8 cellular contexts compared by ENCODE assay signal in genomic region chr14:20413785-20414117, GRCh38. TPM values are rescaled to one million over a fixed set of nuclear protein-coding genes. Genes with fewer than 3 reads are reported as not detected.
DNase-seq lines count a peak whose midpoint lies in the region; ATAC-seq and TF ChIP-seq lines count a peak whose summit lies in the region.

No MANE protein-coding gene starts in this region.

- H3K27ac ChIP-seq in CD4-positive, alpha-beta T cell (ENCODE audit: low read depth, low read length), result peak overlapping the region; percentile 80
- peak overlapping the region; percentile 97 to 98 for H3K27ac ChIP-seq in ascending aorta
- H3K27ac ChIP-seq in smooth muscle cell (ENCODE audit: low read depth), result peak overlapping the region; percentile 66

- no peaks in the 10 kb centered on the region for H3F3A ChIP-seq in smooth muscle cell (ENCODE audit: low read depth)

- WGBS in smooth muscle cell (ENCODE audit: low lambda C conversion rate), result 4% methylated on average over 8 of the region's 8 CpGs

- peak; percentile 38 for ATAC-seq in CD4-positive, alpha-beta T cell (ENCODE audit: poor library complexity)
- ATAC-seq in GM21423 (IDR thresholded peaks at IDR 0.05; ENCODE audit: unreplicated experiment) (peak; percentile 42), GM21576 (IDR thresholded peaks at IDR 0.05; ENCODE audit: unreplicated experiment) (no peak)

- TF ChIP-seq POLR2A in NB4 (IDR thresholded peaks at IDR 0.05; ENCODE audit: extremely low read depth, insufficient read length), result no peak

- TF ChIP-seq CTCF in CD4-positive, alpha-beta T cell (IDR thresholded peaks at IDR 0.05), result peak; percentile 2
- no peak for TF ChIP-seq CTCF in NB4 (IDR thresholded peaks at IDR 0.05; ENCODE audit: low read depth, low read length)
- TF ChIP-seq CTCF in ascending aorta (IDR thresholded peaks at IDR 0.05), result no peak
- no peak for TF ChIP-seq CTCF in smooth muscle cell (IDR thresholded peaks at IDR 0.05; ENCODE audit: borderline replicate concordance, insufficient read depth, poor library complexity, severe bottlenecking)

- H3K9me3 Mint-ChIP-seq in CD4-positive, alpha-beta T cell, result no peaks in the 10 kb centered on the region

- H2AFZ ChIP-seq in smooth muscle cell (ENCODE audit: low read depth), result peak overlapping the region; percentile 88

- peaks cover 49% of the 10 kb centered on the region for H3K4me1 Mint-ChIP-seq in CD4-positive, alpha-beta T cell (ENCODE audit: low read depth)

- CTCF ChIA-PET in CD4-positive, alpha-beta T cell (lab: Charles Lee), result interaction anchor here (1.0 to 2.2 kb wide), 5 partner anchors 10 to 196 kb away, joined by 3 to 8 read pairs (median 3); partner anchors contain the start of genes APEX1 and OSGEP

- peaks cover 13% of the 10 kb centered on the region for H3K79me2 ChIP-seq in smooth muscle cell (ENCODE audit: low read depth)

- H3K4me3 ChIP-seq in NB4 (ENCODE audit: low read depth, low read length), result peak overlapping the region; percentile 75
- peak overlapping the region; percentile 85 to 88 for H3K4me3 ChIP-seq in ascending aorta
- H3K4me3 ChIP-seq in iPS-18c (ENCODE audit: insufficient read depth, low read depth, low read length), result peak overlapping the region; percentile 99
- H3K4me3 ChIP-seq in smooth muscle cell, result peak overlapping the region; percentile 87

- POLR2A ChIA-PET in CD4-positive, alpha-beta T cell (lab: Charles Lee), result interaction anchor here (1.1 to 3.9 kb wide), 7 partner anchors 12 to 200 kb away, joined by 4 to 28 read pairs (median 10); partner anchors contain the start of genes APEX1, OSGEP, PARP2 and PIP4P1

- DNase-seq in CD4-positive, alpha-beta T cell, result peak in 1 of 10 experiments; percentile 5
- DNase-seq in NB4 (ENCODE audit: low read depth), result peak; percentile 48
- DNase-seq in ascending aorta (ENCODE audit: low spot score in 2 of 2), result no peak
- DNase-seq in smooth muscle cell (lab: John Stamatoyannopoulos, UW; ENCODE audit: unreplicated experiment), result no peak
- no peak for DNase-seq in mucosa of gallbladder (ENCODE audit: low spot score)

- H3K4me1 ChIP-seq in ascending aorta (peaks cover 0 to 5% of the 10 kb centered on the region in 2 donors), smooth muscle cell (ENCODE audit: low read depth) (peaks cover 5% of the 10 kb centered on the region)

- peaks cover 4% of the 10 kb centered on the region for H4K20me1 ChIP-seq in smooth muscle cell (ENCODE audit: low read depth)

- peak overlapping the region; percentile 80 for H3K27ac Mint-ChIP-seq in CD4-positive, alpha-beta T cell

- no peaks in the 10 kb centered on the region for H3K9me3 ChIP-seq in CD4-positive, alpha-beta T cell (ENCODE audit: control insufficient read depth, low read length)
- no peaks in the 10 kb centered on the region for H3K9me3 ChIP-seq in ascending aorta
- H3K9me3 ChIP-seq in iPS-18c (ENCODE audit: control insufficient read depth, insufficient read depth, low read length), result peaks cover 2% of the 10 kb centered on the region
- no peaks in the 10 kb centered on the region for H3K9me3 ChIP-seq in smooth muscle cell (replicated peaks; ENCODE audit: low read depth)

- intact Hi-C loops in CD4-positive, alpha-beta T cell (cut with DNase I, micrococcal nuclease), result loop anchor here (2.0 to 5.0 kb wide), 8 partner anchors 41 to 274 kb away; partner anchors contain the start of genes APEX1 (in 2 of the 2), ANG (in 1 of the 2), OSGEP (in 1 of the 2) and PARP2 (in 1 of the 2)
- intact Hi-C loops in ascending aorta (cut with DNase I), result loop anchor here (1.0 to 10.0 kb wide), 6 partner anchors 42 to 574 kb away; partner anchors contain the start of genes APEX1, METTL17, PARP2 and RNASE4

- H3K4me3 Mint-ChIP-seq in CD4-positive, alpha-beta T cell, result peak overlapping the region; percentile 98

- H3K9ac ChIP-seq in smooth muscle cell (ENCODE audit: low read depth), result peak overlapping the region; percentile 72

- H3K27me3 Mint-ChIP-seq in CD4-positive, alpha-beta T cell, result no peaks in the 10 kb centered on the region

- H3K4me2 ChIP-seq in smooth muscle cell, result peak overlapping the region; percentile 84

- H3K36me3 Mint-ChIP-seq in CD4-positive, alpha-beta T cell (ENCODE audit: low read depth), result peaks cover 13% of the 10 kb centered on the region

- H3K36me3 ChIP-seq in ascending aorta, result no peaks in the 10 kb centered on the region
- H3K36me3 ChIP-seq in smooth muscle cell (ENCODE audit: low read depth), result no peaks in the 10 kb centered on the region

- H3K27me3 ChIP-seq in CD4-positive, alpha-beta T cell (ENCODE audit: control insufficient read depth, insufficient read depth, low read length), result no peaks in the 10 kb centered on the region
- H3K27me3 ChIP-seq in ascending aorta, result no peaks in the 10 kb centered on the region
- H3K27me3 ChIP-seq in smooth muscle cell (ENCODE audit: low read depth), result no peaks in the 10 kb centered on the region

RNA-seq across cellular contexts. Expression of gene TEP1, which starts 0.5 kb away (rescaled TPM):
- total RNA-seq in CD4-positive, alpha-beta T cell, result 10 to 100 TPM; 14.3 to 17.4 TPM
- total RNA-seq in ascending aorta (43.7 TPM), smooth muscle cell (10.0 and 10.3 TPM in 2 replicates), mucosa of gallbladder (107 TPM)
- polyA plus RNA-seq in smooth muscle cell, result 3.9 and 4.0 TPM in 2 replicates

RNA-seq across cellular contexts. Expression of gene KLHL33, which starts 22.2 kb away (rescaled TPM):
- under 1 TPM; 0.19 to 0.31 TPM for total RNA-seq in CD4-positive, alpha-beta T cell
- not detected for total RNA-seq in ascending aorta
- not detected in 2 replicates for total RNA-seq in smooth muscle cell
- 0.04 and 0.08 TPM in 2 replicates for polyA plus RNA-seq in smooth muscle cell
- 0.92 TPM for total RNA-seq in mucosa of gallbladder

RNA-seq across cellular contexts. Expression of gene OSGEP, which starts 40.9 kb away (rescaled TPM):
- total RNA-seq in CD4-positive, alpha-beta T cell, result 10 to 100 TPM; 49.2 to 52.9 TPM
- total RNA-seq in ascending aorta (26.7 TPM), smooth muscle cell (33.3 and 41.3 TPM in 2 replicates), mucosa of gallbladder (35.4 TPM)
- polyA plus RNA-seq in smooth muscle cell, result 18.4 and 21.7 TPM in 2 replicates

RNA-seq across cellular contexts. Expression of gene APEX1, which starts 41.3 kb away (rescaled TPM):
- 100 to 1,000 TPM; 125 to 127 TPM for total RNA-seq in CD4-positive, alpha-beta T cell
- 21.5 TPM for total RNA-seq in ascending aorta
- 51.2 and 81.6 TPM in 2 replicates for total RNA-seq in smooth muscle cell
- 116 and 118 TPM in 2 replicates for polyA plus RNA-seq in smooth muscle cell
- total RNA-seq in mucosa of gallbladder, result 129 TPM

RNA-seq across cellular contexts. Expression of gene PIP4P1, which starts 47.5 kb away (rescaled TPM):
- total RNA-seq in CD4-positive, alpha-beta T cell, result 100 to 1,000 TPM in 1 of 2 experiments, 10 to 100 TPM in 1; 83.9 to 107 TPM
- 30.7 TPM for total RNA-seq in ascending aorta
- 24.8 and 29.3 TPM in 2 replicates for total RNA-seq in smooth muscle cell
- 53.8 and 54.9 TPM in 2 replicates for polyA plus RNA-seq in smooth muscle cell
- total RNA-seq in mucosa of gallbladder, result 44.3 TPM
